ENCODE assay signal across 9 cellular contexts in genomic region chr17:32523017-32523680, GRCh38. TPM values are rescaled to one million over a fixed set of nuclear protein-coding genes. Genes with fewer than 3 reads are reported as not detected.
A peak's percentile ranks its signal among the peaks of the same experiment; 100 is the strongest.
DNase-seq lines count a peak whose midpoint lies in the region; ATAC-seq and TF ChIP-seq lines count a peak whose summit lies in the region.
"Had no signal": no experiment of that assay in that cellular context is flagged by ENCODE, and none has a peak within 500 bp of the region (broad histone marks: within the 10 kb centered on the region; RNA-seq: fewer than 3 reads in every experiment).

No MANE protein-coding gene starts in this region.

- TF ChIP-seq POLR2A in body of pancreas (IDR thresholded peaks at IDR 0.05), result no peak
- TF ChIP-seq POLR2A in prostate gland (IDR thresholded peaks at IDR 0.05), result no peak
- no peak for TF ChIP-seq POLR2A in testis (IDR thresholded peaks at IDR 0.05)

- no peak overlapping the region for H3K4me3 ChIP-seq in CD8-positive, alpha-beta T cell (ENCODE audit: low read depth, low read length)
- H3K4me3 ChIP-seq in body of pancreas, result no peak overlapping the region
- no peak overlapping the region for H3K4me3 ChIP-seq in prostate gland
- no peak overlapping the region for H3K4me3 ChIP-seq in HAP-1
- no peak overlapping the region for H3K4me3 ChIP-seq in testis
- H3K4me3 ChIP-seq: tibial artery had no signal

- intact Hi-C loops in CD8-positive, alpha-beta T cell (cut with DNase I, micrococcal nuclease), result no loop called here
- intact Hi-C loops in activated naive CD4-positive, alpha-beta T cell treated with anti-CD3 and anti-CD28 coated beads for 36 hours (cut with micrococcal nuclease), result loop anchor here (1.0 to 5.0 kb wide), 5 partner anchors 8 to 1201 kb away; partner anchors contain the start of genes EVI2A and PSMD11
- intact Hi-C loops in body of pancreas (cut with DNase I) (no loop called here), prostate gland (cut with DNase I) (no loop called here), testis (cut with DNase I; ENCODE audit: low total_unique reads) (no loop called here)

- H3K27ac Mint-ChIP-seq in CD8-positive, alpha-beta T cell, result peak overlapping the region; percentile 52
- H3K27ac Mint-ChIP-seq in activated naive CD4-positive, alpha-beta T cell treated with anti-CD3 and anti-CD28 coated beads for 36 hours, result peak overlapping the region; percentile 99

- H3K9me3 ChIP-seq in CD8-positive, alpha-beta T cell (ENCODE audit: low read length), result no peaks in the 10 kb centered on the region
- H3K9me3 ChIP-seq in body of pancreas, result no peaks in the 10 kb centered on the region
- no peaks in the 10 kb centered on the region for H3K9me3 ChIP-seq in prostate gland
- no peaks in the 10 kb centered on the region for H3K9me3 ChIP-seq in HAP-1
- H3K9me3 ChIP-seq in testis, result no peaks in the 10 kb centered on the region
- H3K9me3 ChIP-seq: tibial artery had no signal

- H3K9me3 Mint-ChIP-seq in CD8-positive, alpha-beta T cell, result no peaks in the 10 kb centered on the region
- H3K9me3 Mint-ChIP-seq in activated naive CD4-positive, alpha-beta T cell treated with anti-CD3 and anti-CD28 coated beads for 36 hours, result no peaks in the 10 kb centered on the region

- CTCF ChIA-PET in CD8-positive, alpha-beta T cell (lab: Charles Lee), result interaction anchor here (1.3 to 3.1 kb wide), 4 partner anchors 11 to 53 kb away, joined by 3 to 16 read pairs (median 4); no protein-coding TSS in a partner anchor
- CTCF ChIA-PET in activated naive CD4-positive, alpha-beta T cell treated with anti-CD3 and anti-CD28 coated beads for 36 hours (lab: Charles Lee), result interaction anchor here (0.9 to 1.5 kb wide), 7 partner anchors 16 to 136 kb away, joined by 3 to 4 read pairs (median 3); no protein-coding TSS in a partner anchor

- in situ Hi-C loops in HAP-1 (cut with MboI; ENCODE audit: low sequenced_read_pairs), result no loop called here

- H3K4me1 ChIP-seq in CD8-positive, alpha-beta T cell (ENCODE audit: insufficient read depth, low read length), result peaks cover 45% of the 10 kb centered on the region
- H3K4me1 ChIP-seq in body of pancreas, result peaks cover 13% of the 10 kb centered on the region
- H3K4me1 ChIP-seq in prostate gland (replicated peaks), result no peaks in the 10 kb centered on the region
- peaks cover 4% of the 10 kb centered on the region; the same call in 1 of the 2 replicates for H3K4me1 ChIP-seq in HAP-1
- H3K4me1 ChIP-seq in testis, result peaks cover 5% of the 10 kb centered on the region

- ATAC-seq in CD8-positive, alpha-beta T cell, result no peak
- peak; percentile 66 for ATAC-seq in GM19395 (IDR thresholded peaks at IDR 0.05; ENCODE audit: unreplicated experiment)
- peak; percentile 63 for ATAC-seq in HG03342 (IDR thresholded peaks at IDR 0.05; ENCODE audit: unreplicated experiment)
- ATAC-seq in body of pancreas, result no peak

- no peaks in the 10 kb centered on the region for H3K27me3 ChIP-seq in CD8-positive, alpha-beta T cell (ENCODE audit: insufficient read depth, low read length)
- H3K27me3 ChIP-seq in body of pancreas (no peaks in the 10 kb centered on the region), prostate gland (replicated peaks; ENCODE audit: insufficient read depth) (no peaks in the 10 kb centered on the region), HAP-1 (ENCODE audit: low read depth) (no peaks in the 10 kb centered on the region), testis (no peaks in the 10 kb centered on the region)
- H3K27me3 ChIP-seq: tibial artery had no signal

- no peaks in the 10 kb centered on the region for H3K36me3 Mint-ChIP-seq in CD8-positive, alpha-beta T cell
- H3K36me3 Mint-ChIP-seq in activated naive CD4-positive, alpha-beta T cell treated with anti-CD3 and anti-CD28 coated beads for 36 hours (ENCODE audit: low read depth), result peaks cover 3% of the 10 kb centered on the region

- WGBS in body of pancreas, 2 donors, result 86 to 89% methylated on average over 11 of the region's 11 CpGs
- WGBS in prostate gland, result 93% methylated on average over 11 of the region's 11 CpGs
- WGBS in testis, 2 donors, result 92 to 94% methylated on average over 11 of the region's 11 CpGs

- H3K27ac ChIP-seq in CD8-positive, alpha-beta T cell (ENCODE audit: low read depth, low read length), result no peak overlapping the region
- H3K27ac ChIP-seq in body of pancreas (no peak overlapping the region), prostate gland (no peak overlapping the region), testis (no peak overlapping the region)
- H3K27ac ChIP-seq: tibial artery had no signal

- no peak for TF ChIP-seq CTCF in CD8-positive, alpha-beta T cell (IDR thresholded peaks at IDR 0.05)
- no peak for TF ChIP-seq CTCF in body of pancreas (IDR thresholded peaks at IDR 0.05)
- no peak for TF ChIP-seq CTCF in prostate gland (IDR thresholded peaks at IDR 0.05)
- no peak for TF ChIP-seq CTCF in testis (IDR thresholded peaks at IDR 0.05)

- no peaks in the 10 kb centered on the region for H3K27me3 Mint-ChIP-seq in CD8-positive, alpha-beta T cell (ENCODE audit: low read depth)
- no peaks in the 10 kb centered on the region for H3K27me3 Mint-ChIP-seq in activated naive CD4-positive, alpha-beta T cell treated with anti-CD3 and anti-CD28 coated beads for 36 hours (ENCODE audit: low read depth)

- H3K36me3 ChIP-seq in CD8-positive, alpha-beta T cell (ENCODE audit: insufficient read depth, low read length), result no peaks in the 10 kb centered on the region
- no peaks in the 10 kb centered on the region for H3K36me3 ChIP-seq in body of pancreas (replicated peaks in 1 of 2; ENCODE audit: insufficient read depth in 1 of 2, low read depth in 2 of 2)
- no peaks in the 10 kb centered on the region for H3K36me3 ChIP-seq in prostate gland
- H3K36me3 ChIP-seq in HAP-1 (replicated peaks), result no peaks in the 10 kb centered on the region
- no peaks in the 10 kb centered on the region for H3K36me3 ChIP-seq in testis (ENCODE audit: low read depth, missing control alignments)

- peak in 1 of 7 experiments; percentile 18 for DNase-seq in CD8-positive, alpha-beta T cell
- peak; percentile 85 for DNase-seq in activated naive CD4-positive, alpha-beta T cell treated with anti-CD3 and anti-CD28 coated beads for 36 hours
- DNase-seq in body of pancreas, result no peak
- no peak for DNase-seq in prostate gland (ENCODE audit: low spot score)
- no peak for DNase-seq in HAP-1 (ENCODE audit: low spot score in 2 of 2)
- no peak for DNase-seq in testis

- H3K4me1 Mint-ChIP-seq in CD8-positive, alpha-beta T cell (ENCODE audit: low read depth), result peaks cover 49% of the 10 kb centered on the region
- H3K4me1 Mint-ChIP-seq in activated naive CD4-positive, alpha-beta T cell treated with anti-CD3 and anti-CD28 coated beads for 36 hours (ENCODE audit: low read depth), result peaks cover 68% of the 10 kb centered on the region

- POLR2A ChIA-PET in CD8-positive, alpha-beta T cell (lab: Charles Lee), result interaction anchor here (1.0 to 2.7 kb wide), 2 partner anchors 20 to 36 kb away, joined by 3 to 9 read pairs; partner anchors contain the start of gene CDK5R1

- H3K4me3 Mint-ChIP-seq in CD8-positive, alpha-beta T cell, result no peak overlapping the region
- H3K4me3 Mint-ChIP-seq in activated naive CD4-positive, alpha-beta T cell treated with anti-CD3 and anti-CD28 coated beads for 36 hours, result peak overlapping the region; percentile 11

RNA-seq across cellular contexts. Expression of gene CDK5R1, which starts 36.4 kb away (rescaled TPM):
- 1 to 10 TPM; 5.6 to 5.9 TPM for total RNA-seq in CD8-positive, alpha-beta T cell
- 10 to 100 TPM; 50.6 to 52.1 TPM for total RNA-seq in activated naive CD4-positive, alpha-beta T cell treated with anti-CD3 and anti-CD28 coated beads for 36 hours
- total RNA-seq in body of pancreas, result 1 to 10 TPM; 1.0 to 1.6 TPM
- total RNA-seq in prostate gland, result 1 to 10 TPM in 1 of 2 donors, under 1 TPM in 1; 0.46 to 5.1 TPM
- total RNA-seq in testis, result 10 to 100 TPM; 13.2 to 17.0 TPM
- 16.2 TPM for polyA plus RNA-seq in testis (ENCODE audit: insufficient read depth, low read depth, low replicate concordance)

Comparison
In these comparisons a context has a peak if more than half of its experiments do, and no peak if none do; other contexts are left out.
1. ATAC-seq: peak in GM19395 (single experiment) and HG03342 (single experiment); none in CD8-positive, alpha-beta T cell (single experiment) and body of pancreas (single experiment).